In genomic region chr20:23586735-23587525, GRCh38 we compare ENCODE assay signal across 1 cellular context.
TF ChIP-seq lines count a peak whose summit lies in the region.

No MANE protein-coding gene starts in this region.

TF ChIP-seq in HepG2, 621 proteins besides CTCF, POLR2A, EP300 and RAD21 (continued from another document and continues in another):
- TF ChIP-seq, protein P1, sequence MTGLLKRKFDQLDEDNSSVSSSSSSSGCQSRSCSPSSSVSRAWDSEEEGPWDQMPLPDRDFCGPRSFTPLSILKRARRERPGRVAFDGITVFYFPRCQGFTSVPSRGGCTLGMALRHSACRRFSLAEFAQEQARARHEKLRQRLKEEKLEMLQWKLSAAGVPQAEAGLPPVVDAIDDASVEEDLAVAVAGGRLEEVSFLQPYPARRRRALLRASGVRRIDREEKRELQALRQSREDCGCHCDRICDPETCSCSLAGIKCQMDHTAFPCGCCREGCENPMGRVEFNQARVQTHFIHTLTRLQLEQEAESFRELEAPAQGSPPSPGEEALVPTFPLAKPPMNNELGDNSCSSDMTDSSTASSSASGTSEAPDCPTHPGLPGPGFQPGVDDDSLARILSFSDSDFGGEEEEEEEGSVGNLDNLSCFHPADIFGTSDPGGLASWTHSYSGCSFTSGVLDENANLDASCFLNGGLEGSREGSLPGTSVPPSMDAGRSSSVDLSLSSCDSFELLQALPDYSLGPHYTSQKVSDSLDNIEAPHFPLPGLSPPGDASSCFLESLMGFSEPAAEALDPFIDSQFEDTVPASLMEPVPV (CRISPR knock-in tag; IDR thresholded peaks at IDR 0.05): peak; percentile 4; the same call in 1 of the 2 replicates
- TF ChIP-seq, protein P2, sequence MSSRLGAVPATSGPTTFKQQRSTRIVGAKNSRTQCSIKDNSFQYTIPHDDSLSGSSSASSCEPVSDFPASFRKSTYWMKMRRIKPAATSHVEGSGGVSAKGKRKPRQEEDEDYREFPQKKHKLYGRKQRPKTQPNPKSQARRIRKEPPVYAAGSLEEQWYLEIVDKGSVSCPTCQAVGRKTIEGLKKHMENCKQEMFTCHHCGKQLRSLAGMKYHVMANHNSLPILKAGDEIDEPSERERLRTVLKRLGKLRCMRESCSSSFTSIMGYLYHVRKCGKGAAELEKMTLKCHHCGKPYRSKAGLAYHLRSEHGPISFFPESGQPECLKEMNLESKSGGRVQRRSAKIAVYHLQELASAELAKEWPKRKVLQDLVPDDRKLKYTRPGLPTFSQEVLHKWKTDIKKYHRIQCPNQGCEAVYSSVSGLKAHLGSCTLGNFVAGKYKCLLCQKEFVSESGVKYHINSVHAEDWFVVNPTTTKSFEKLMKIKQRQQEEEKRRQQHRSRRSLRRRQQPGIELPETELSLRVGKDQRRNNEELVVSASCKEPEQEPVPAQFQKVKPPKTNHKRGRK (CRISPR knock-in tag; IDR thresholded peaks at IDR 0.05): no peak
- TF ChIP-seq ZZZ3 (CRISPR knock-in tag; IDR thresholded peaks at IDR 0.05; ENCODE audit: borderline replicate concordance) (no peak), ZSCAN12 (CRISPR knock-in tag; IDR thresholded peaks at IDR 0.05) (no peak), ZNF839 (CRISPR knock-in tag; IDR thresholded peaks at IDR 0.05; ENCODE audit: borderline replicate concordance) (no peak), NFE2 (CRISPR knock-in tag; IDR thresholded peaks at IDR 0.05) (no peak), CERS6 (CRISPR knock-in tag; IDR thresholded peaks at IDR 0.05) (no peak), ZNF749 (CRISPR knock-in tag; IDR thresholded peaks at IDR 0.05; ENCODE audit: borderline replicate concordance) (peak; percentile 90; the same call in 1 of the 2 replicates), CBX1 (IDR thresholded peaks at IDR 0.05; ENCODE audit: low read depth) (no peak), MBNL3 (CRISPR knock-in tag; conservative IDR thresholded peaks at IDR 0.05) (no peak), ELF3 (CRISPR knock-in tag; IDR thresholded peaks at IDR 0.05) (0 out of 2 replicates have a peak, but pooled peaks have one; percentile 9), JDP2 (CRISPR knock-in tag; IDR thresholded peaks at IDR 0.05; ENCODE audit: borderline replicate concordance) (no peak), ZNF276 (CRISPR knock-in tag; IDR thresholded peaks at IDR 0.05; ENCODE audit: low read depth) (peak; percentile 78; the same call in 1 of the 2 replicates), MAFK (conservative IDR thresholded peaks at IDR 0.05 in 1 of 2, IDR thresholded peaks at IDR 0.05 in 1 of 2; ENCODE audit: low read length in 2 of 2) (no peak), ATF2 (CRISPR knock-in tag; IDR thresholded peaks at IDR 0.05) (no peak; the same call in 1 of the 2 replicates), ISX (CRISPR knock-in tag; conservative IDR thresholded peaks at IDR 0.05) (peak; percentile 82; the same call in 1 of the 2 replicates), ZNF567 (CRISPR knock-in tag; IDR thresholded peaks at IDR 0.05; ENCODE audit: borderline replicate concordance) (no peak; the same call in 1 of the 2 replicates), FOXP1 (IDR thresholded peaks at IDR 0.05) (no peak), FOXP1 (CRISPR knock-in tag; IDR thresholded peaks at IDR 0.05) (no peak), HMGXB4 (CRISPR knock-in tag; IDR thresholded peaks at IDR 0.05; ENCODE audit: borderline replicate concordance in 1 of 2, low read depth in 1 of 2) (0 out of 4 replicates have a peak, but pooled peaks have one; percentile 15 to 54), ZNF557 (CRISPR knock-in tag; IDR thresholded peaks at IDR 0.05) (peak; percentile 61; the same call in 1 of the 2 replicates), ZFP90 (CRISPR knock-in tag; IDR thresholded peaks at IDR 0.05; ENCODE audit: borderline replicate concordance) (no peak), CBFB (CRISPR knock-in tag; IDR thresholded peaks at IDR 0.05) (0 out of 2 replicates have a peak, but pooled peaks have one; percentile 24), KAT2B (IDR thresholded peaks at IDR 0.05; ENCODE audit: borderline replicate concordance, low read depth, low read length) (no peak), ZNF350 (CRISPR knock-in tag; IDR thresholded peaks at IDR 0.05; ENCODE audit: borderline replicate concordance, low read depth) (no peak), ZNF260 (CRISPR knock-in tag; IDR thresholded peaks at IDR 0.05; ENCODE audit: borderline replicate concordance, low read depth) (no peak), SRSF9 (IDR thresholded peaks at IDR 0.05; ENCODE audit: borderline replicate concordance, insufficient read depth, low read depth, low read length, poor library complexity, severe bottlenecking) (no peak), ZEB1 (IDR thresholded peaks at IDR 0.05; ENCODE audit: insufficient replicate concordance, low read depth) (no peak), KLF6 (CRISPR knock-in tag; IDR thresholded peaks at IDR 0.05) (no peak), KDM1A (CRISPR knock-in tag; IDR thresholded peaks at IDR 0.05) (no peak), NR2F2 (IDR thresholded peaks at IDR 0.05; ENCODE audit: borderline replicate concordance, low read depth) (no peak), GTF3A (CRISPR knock-in tag; conservative IDR thresholded peaks at IDR 0.05) (no peak), SOX6 (IDR thresholded peaks at IDR 0.05) (no peak), SOX6 (CRISPR knock-in tag; IDR thresholded peaks at IDR 0.05) (0 out of 2 replicates have a peak, but pooled peaks have one; percentile 9), CCAR2 (optimal IDR thresholded peaks at IDR 0.05; ENCODE audit: low read depth, low read length) (no peak), ZNF660 (CRISPR knock-in tag; IDR thresholded peaks at IDR 0.05; ENCODE audit: borderline replicate concordance, low read depth) (no peak), SETDB1 (CRISPR knock-in tag; IDR thresholded peaks at IDR 0.05; ENCODE audit: borderline replicate concordance) (no peak), KLF15 (CRISPR knock-in tag; IDR thresholded peaks at IDR 0.05; ENCODE audit: borderline replicate concordance) (no peak), ZNF883 (CRISPR knock-in tag; IDR thresholded peaks at IDR 0.05; ENCODE audit: not compliant biosample characterization) (peak; percentile 29), ZNF878 (CRISPR knock-in tag; IDR thresholded peaks at IDR 0.05) (no peak), ZNF44 (CRISPR knock-in tag; IDR thresholded peaks at IDR 0.05) (0 out of 2 replicates have a peak, but pooled peaks have one; percentile 39), ZNF160 (CRISPR knock-in tag; IDR thresholded peaks at IDR 0.05) (no peak), NFKBIZ (CRISPR knock-in tag; IDR thresholded peaks at IDR 0.05) (no peak), HMG20B (CRISPR knock-in tag; conservative IDR thresholded peaks at IDR 0.05) (no peak)
- TF ChIP-seq, protein P3, sequence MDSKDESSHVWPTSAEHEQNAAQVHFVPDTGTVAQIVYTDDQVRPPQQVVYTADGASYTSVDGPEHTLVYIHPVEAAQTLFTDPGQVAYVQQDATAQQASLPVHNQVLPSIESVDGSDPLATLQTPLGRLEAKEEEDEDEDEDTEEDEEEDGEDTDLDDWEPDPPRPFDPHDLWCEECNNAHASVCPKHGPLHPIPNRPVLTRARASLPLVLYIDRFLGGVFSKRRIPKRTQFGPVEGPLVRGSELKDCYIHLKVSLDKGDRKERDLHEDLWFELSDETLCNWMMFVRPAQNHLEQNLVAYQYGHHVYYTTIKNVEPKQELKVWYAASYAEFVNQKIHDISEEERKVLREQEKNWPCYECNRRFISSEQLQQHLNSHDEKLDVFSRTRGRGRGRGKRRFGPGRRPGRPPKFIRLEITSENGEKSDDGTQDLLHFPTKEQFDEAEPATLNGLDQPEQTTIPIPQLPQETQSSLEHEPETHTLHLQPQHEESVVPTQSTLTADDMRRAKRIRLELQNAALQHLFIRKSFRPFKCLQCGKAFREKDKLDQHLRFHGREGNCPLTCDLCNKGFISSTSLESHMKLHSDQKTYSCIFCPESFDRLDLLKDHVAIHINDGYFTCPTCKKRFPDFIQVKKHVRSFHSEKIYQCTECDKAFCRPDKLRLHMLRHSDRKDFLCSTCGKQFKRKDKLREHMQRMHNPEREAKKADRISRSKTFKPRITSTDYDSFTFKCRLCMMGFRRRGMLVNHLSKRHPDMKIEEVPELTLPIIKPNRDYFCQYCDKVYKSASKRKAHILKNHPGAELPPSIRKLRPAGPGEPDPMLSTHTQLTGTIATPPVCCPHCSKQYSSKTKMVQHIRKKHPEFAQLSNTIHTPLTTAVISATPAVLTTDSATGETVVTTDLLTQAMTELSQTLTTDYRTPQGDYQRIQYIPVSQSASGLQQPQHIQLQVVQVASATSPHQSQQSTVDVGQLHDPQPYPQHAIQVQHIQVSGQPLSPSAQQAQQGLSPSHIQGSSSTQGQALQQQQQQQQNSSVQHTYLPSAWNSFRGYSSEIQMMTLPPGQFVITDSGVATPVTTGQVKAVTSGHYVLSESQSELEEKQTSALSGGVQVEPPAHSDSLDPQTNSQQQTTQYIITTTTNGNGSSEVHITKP (CRISPR knock-in tag; IDR thresholded peaks at IDR 0.05; ENCODE audit: low read depth): no peak
- TF ChIP-seq, protein P4, sequence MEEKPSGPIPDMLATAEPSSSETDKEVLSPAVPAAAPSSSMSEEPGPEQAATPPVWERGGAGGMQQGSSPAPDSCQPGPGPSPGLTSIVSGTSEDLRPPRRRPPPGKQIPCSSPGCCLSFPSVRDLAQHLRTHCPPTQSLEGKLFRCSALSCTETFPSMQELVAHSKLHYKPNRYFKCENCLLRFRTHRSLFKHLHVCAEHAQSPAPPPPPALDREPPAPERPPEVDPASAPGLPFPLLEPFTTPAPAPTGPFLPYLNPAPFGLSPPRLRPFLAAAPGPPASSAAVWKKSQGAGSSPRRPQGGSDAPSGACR (CRISPR knock-in tag; IDR thresholded peaks at IDR 0.05): no peak
- TF ChIP-seq, protein P5, sequence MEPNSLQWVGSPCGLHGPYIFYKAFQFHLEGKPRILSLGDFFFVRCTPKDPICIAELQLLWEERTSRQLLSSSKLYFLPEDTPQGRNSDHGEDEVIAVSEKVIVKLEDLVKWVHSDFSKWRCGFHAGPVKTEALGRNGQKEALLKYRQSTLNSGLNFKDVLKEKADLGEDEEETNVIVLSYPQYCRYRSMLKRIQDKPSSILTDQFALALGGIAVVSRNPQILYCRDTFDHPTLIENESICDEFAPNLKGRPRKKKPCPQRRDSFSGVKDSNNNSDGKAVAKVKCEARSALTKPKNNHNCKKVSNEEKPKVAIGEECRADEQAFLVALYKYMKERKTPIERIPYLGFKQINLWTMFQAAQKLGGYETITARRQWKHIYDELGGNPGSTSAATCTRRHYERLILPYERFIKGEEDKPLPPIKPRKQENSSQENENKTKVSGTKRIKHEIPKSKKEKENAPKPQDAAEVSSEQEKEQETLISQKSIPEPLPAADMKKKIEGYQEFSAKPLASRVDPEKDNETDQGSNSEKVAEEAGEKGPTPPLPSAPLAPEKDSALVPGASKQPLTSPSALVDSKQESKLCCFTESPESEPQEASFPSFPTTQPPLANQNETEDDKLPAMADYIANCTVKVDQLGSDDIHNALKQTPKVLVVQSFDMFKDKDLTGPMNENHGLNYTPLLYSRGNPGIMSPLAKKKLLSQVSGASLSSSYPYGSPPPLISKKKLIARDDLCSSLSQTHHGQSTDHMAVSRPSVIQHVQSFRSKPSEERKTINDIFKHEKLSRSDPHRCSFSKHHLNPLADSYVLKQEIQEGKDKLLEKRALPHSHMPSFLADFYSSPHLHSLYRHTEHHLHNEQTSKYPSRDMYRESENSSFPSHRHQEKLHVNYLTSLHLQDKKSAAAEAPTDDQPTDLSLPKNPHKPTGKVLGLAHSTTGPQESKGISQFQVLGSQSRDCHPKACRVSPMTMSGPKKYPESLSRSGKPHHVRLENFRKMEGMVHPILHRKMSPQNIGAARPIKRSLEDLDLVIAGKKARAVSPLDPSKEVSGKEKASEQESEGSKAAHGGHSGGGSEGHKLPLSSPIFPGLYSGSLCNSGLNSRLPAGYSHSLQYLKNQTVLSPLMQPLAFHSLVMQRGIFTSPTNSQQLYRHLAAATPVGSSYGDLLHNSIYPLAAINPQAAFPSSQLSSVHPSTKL (CRISPR knock-in tag; IDR thresholded peaks at IDR 0.05): peak; percentile 61
- TF ChIP-seq, protein P6, sequence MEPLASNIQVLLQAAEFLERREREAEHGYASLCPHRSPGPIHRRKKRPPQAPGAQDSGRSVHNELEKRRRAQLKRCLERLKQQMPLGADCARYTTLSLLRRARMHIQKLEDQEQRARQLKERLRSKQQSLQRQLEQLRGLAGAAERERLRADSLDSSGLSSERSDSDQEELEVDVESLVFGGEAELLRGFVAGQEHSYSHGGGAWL (CRISPR knock-in tag; IDR thresholded peaks at IDR 0.05): no peak; the same call in 1 of the 2 replicates
